ENCODE assay signal across 9 cellular contexts in the genomic region with DNA sequence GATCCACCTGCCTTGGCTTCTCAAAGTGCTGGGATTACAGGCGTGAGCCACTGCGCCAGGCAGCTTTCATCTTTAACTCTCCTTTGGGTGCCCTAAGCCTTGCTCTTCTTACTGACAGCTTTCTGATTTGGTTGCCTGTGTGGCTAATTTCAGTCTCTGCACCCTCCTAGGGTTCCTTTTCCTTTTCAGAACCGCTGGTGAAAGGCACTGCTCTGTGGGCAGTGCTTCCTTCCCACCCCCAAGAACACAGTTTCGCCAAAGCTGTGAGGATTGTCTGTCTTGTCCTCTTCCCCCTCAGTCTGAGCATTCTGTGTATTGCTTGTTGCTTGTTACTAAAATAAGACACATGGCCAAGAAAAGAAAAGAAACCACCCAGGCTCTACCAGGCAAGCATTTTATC.
"Had no signal": no experiment of that assay in that cellular context is flagged by ENCODE, and none has a peak within 500 bp of the region (broad histone marks: within the 10 kb centered on the region; RNA-seq: fewer than 3 reads in every experiment).

No MANE protein-coding gene starts in this region.

- DNase-seq: HFFc6, IMR-90, KG1 had no signal

- H3K9me3 ChIP-seq: HAP-1 had no signal

- H3K4me1 ChIP-seq: HAP-1 had no signal

- H2AFZ ChIP-seq: GM23338 had no signal

- H3K36me3 ChIP-seq: HAP-1 had no signal

- H3K4me2 ChIP-seq: GM23338 had no signal

- H3K4me3 ChIP-seq: GM23338, HAP-1, K562 had no signal

- FAIRE-seq: H1, H54, HTR-8/SVneo, K562 had no signal
